In genomic region chr15:100760357-100760903, GRCh38 we compare ENCODE assay signal across 1 cellular context.
TF ChIP-seq lines count a peak whose summit lies in the region.

No MANE protein-coding gene starts in this region.

TF ChIP-seq in SK-N-SH treated with all-trans-retinoic acid at 6 μM for 48 hours, 23 proteins besides CTCF, POLR2A, EP300 and RAD21 (continued from another document):
- no peak for TF ChIP-seq PATZ1 (CRISPR knock-in tag; IDR thresholded peaks at IDR 0.05; ENCODE audit: borderline replicate concordance)
- TF ChIP-seq TCF4 (CRISPR knock-in tag; IDR thresholded peaks at IDR 0.05; ENCODE audit: borderline replicate concordance), result no peak
- no peak for TF ChIP-seq ISL1 (CRISPR knock-in tag; IDR thresholded peaks at IDR 0.05)
- no peak for TF ChIP-seq CSRNP3 (CRISPR knock-in tag; IDR thresholded peaks at IDR 0.05)
- no peak for TF ChIP-seq RARB (CRISPR knock-in tag; IDR thresholded peaks at IDR 0.05)
- no peak for TF ChIP-seq PPARA (CRISPR knock-in tag; IDR thresholded peaks at IDR 0.05; ENCODE audit: borderline replicate concordance)
- no peak for TF ChIP-seq CREB5 (CRISPR knock-in tag; IDR thresholded peaks at IDR 0.05; ENCODE audit: low read depth)
- no peak for TF ChIP-seq ARNTL (CRISPR knock-in tag; IDR thresholded peaks at IDR 0.05; ENCODE audit: borderline replicate concordance, low read depth)
